Comparison of ENCODE assay signal across 8 cellular contexts in genomic region chr1:35929730-35930592, GRCh38. TPM values are rescaled to one million over a fixed set of nuclear protein-coding genes. Genes with fewer than 3 reads are reported as not detected.
A peak's percentile ranks its signal among the peaks of the same experiment; 100 is the strongest.
DNase-seq lines count a peak whose midpoint lies in the region; ATAC-seq and TF ChIP-seq lines count a peak whose summit lies in the region.

No MANE protein-coding gene starts in this region.

- H3K27ac Mint-ChIP-seq in T-cell, result peak overlapping the region; percentile 94 to 96

- no peaks in the 10 kb centered on the region for H3K36me3 Mint-ChIP-seq in T-cell

- H3K4me1 ChIP-seq in body of pancreas, result peaks cover 25% of the 10 kb centered on the region
- H3K4me1 ChIP-seq in iPS-15b (ENCODE audit: control insufficient read depth, insufficient read depth, low read length), result no peaks in the 10 kb centered on the region
- H3K4me1 ChIP-seq in skeletal muscle satellite cell (ENCODE audit: control insufficient read depth, insufficient read depth, low read length), result peaks cover 6% of the 10 kb centered on the region

- CTCF ChIA-PET in T-cell (lab: Charles Lee), result interaction anchor here in 1 of 2 donors (0.6 to 2.0 kb wide), 4 partner anchors 13 to 47 kb away, joined by 3 to 7 read pairs (median 4); partner anchors contain the start of gene AGO1

- H3K27me3 Mint-ChIP-seq in T-cell, result no peaks in the 10 kb centered on the region

- H3K27me3 ChIP-seq in body of pancreas (no peaks in the 10 kb centered on the region), iPS-15b (ENCODE audit: control insufficient read depth, insufficient read depth, low read length) (no peaks in the 10 kb centered on the region), skeletal muscle satellite cell (ENCODE audit: control insufficient read depth, insufficient read depth, low read length) (no peaks in the 10 kb centered on the region)

- no peaks in the 10 kb centered on the region for H3K36me3 ChIP-seq in body of pancreas (replicated peaks in 1 of 2; ENCODE audit: insufficient read depth in 1 of 2, low read depth in 2 of 2)
- H3K36me3 ChIP-seq in iPS-15b (ENCODE audit: control insufficient read depth, insufficient read depth, low read length), result no peaks in the 10 kb centered on the region
- H3K36me3 ChIP-seq in skeletal muscle satellite cell (ENCODE audit: insufficient read depth, low read length), result peaks cover under 1% of the 10 kb centered on the region

- no peak for TF ChIP-seq POLR2A in body of pancreas (IDR thresholded peaks at IDR 0.05)

- H3K4me3 ChIP-seq in Jurkat, Clone E6-1 (ENCODE audit: low read length), result peak overlapping the region; percentile 92
- H3K4me3 ChIP-seq in body of pancreas, result peak overlapping the region; percentile 65 to 82
- peak overlapping the region; percentile 93 for H3K4me3 ChIP-seq in iPS-15b (ENCODE audit: low read depth, low read length)
- peak overlapping the region; percentile 92 for H3K4me3 ChIP-seq in skeletal muscle satellite cell (ENCODE audit: low read length)

- H3K4me2 ChIP-seq in skeletal muscle satellite cell (ENCODE audit: low read length), result peak overlapping the region; percentile 88

- H3K4me3 Mint-ChIP-seq in T-cell, result peak overlapping the region; percentile 89 to 91 (median 91)

- DNase-seq in EL (peak; percentile 56), T-cell (peak in 28 of 34 experiments; percentile 1 to 43 (median 19)), body of pancreas (peak; percentile 46 to 63 (median 54)), COLO829 (ENCODE audit: low spot score) (no peak)
- DNase-seq in Jurkat, Clone E6-1 (ENCODE audit: low read depth, low spot score), result peak; percentile 28

- TF ChIP-seq CTCF in body of pancreas (IDR thresholded peaks at IDR 0.05), result no peak

- H3K4me1 Mint-ChIP-seq in T-cell, result peaks cover 28 to 33% (median 30%) of the 10 kb centered on the region in 3 donors

- H3K27ac ChIP-seq in body of pancreas, result peak overlapping the region; percentile 90 to 99 (median 94)

- WGBS in body of pancreas, 2 donors, result 0 to 2% methylated on average over 15 of the region's 15 CpGs

- H3K9ac ChIP-seq in iPS-15b (ENCODE audit: low read depth, low read length) (peak overlapping the region; percentile 92), skeletal muscle satellite cell (ENCODE audit: low read depth, low read length) (peak overlapping the region; percentile 99)

- H3K9me3 ChIP-seq in body of pancreas, result no peaks in the 10 kb centered on the region
- no peaks in the 10 kb centered on the region for H3K9me3 ChIP-seq in iPS-15b (ENCODE audit: control insufficient read depth, insufficient read depth, low read length)
- no peaks in the 10 kb centered on the region for H3K9me3 ChIP-seq in skeletal muscle satellite cell (replicated peaks; ENCODE audit: low read length)

- intact Hi-C loops in body of pancreas (cut with DNase I), result no loop called here

- POLR2A ChIA-PET in T-cell (lab: Charles Lee), result no interaction called here

- H3K9me3 Mint-ChIP-seq in T-cell, result no peaks in the 10 kb centered on the region

- ATAC-seq in T-cell (replicated peaks in 1 of 4) (peak in 1 of 4 experiments; percentile 9), body of pancreas (peak; percentile 51), GM21447 (IDR thresholded peaks at IDR 0.05; ENCODE audit: unreplicated experiment) (no peak)

RNA-seq across cellular contexts. Expression of gene AGO3, which starts 0.9 kb away (rescaled TPM):
- 13.1 TPM for polyA plus RNA-seq in Jurkat, Clone E6-1 (2012; ENCODE audit: insufficient read depth, insufficient read length)
- 10 to 100 TPM; 33.4 to 44.0 (median 37.5) TPM for total RNA-seq in T-cell
- total RNA-seq in body of pancreas, result 10 to 100 TPM; 10.9 to 12.2 TPM
- 9.8 and 10.4 TPM in 2 replicates for total RNA-seq in skeletal muscle satellite cell (2012; rRNA removed)

RNA-seq across cellular contexts. Expression of gene AGO1, which starts 47.0 kb away (rescaled TPM):
- polyA plus RNA-seq in Jurkat, Clone E6-1 (2012; ENCODE audit: insufficient read depth, insufficient read length), result 14.8 TPM
- 10 to 100 TPM; 21.8 to 28.7 (median 26.0) TPM for total RNA-seq in T-cell
- total RNA-seq in body of pancreas, result 10 to 100 TPM in 1 of 2 donors, 1 to 10 TPM in 1; 5.6 to 13.2 TPM
- total RNA-seq in skeletal muscle satellite cell (2012; rRNA removed), result 11.1 and 12.7 TPM in 2 replicates
